16 cellular contexts compared by ENCODE assay signal in genomic region chr1:6073480-6074053, GRCh38.
"Had no signal": no experiment of that assay in that cellular context is flagged by ENCODE, and none has a peak within 500 bp of the region (broad histone marks: within the 10 kb centered on the region; RNA-seq: fewer than 3 reads in every experiment).

No MANE protein-coding gene starts in this region.

- H3K27ac Mint-ChIP-seq: naive thymus-derived CD4-positive, alpha-beta T cell; nephron progenitor cell had no signal

- H3K36me3 ChIP-seq: right atrium auricular region, tibial artery, upper lobe of right lung had no signal

- H3K27me3 ChIP-seq: hepatocyte, neutrophil, right atrium auricular region, suprapubic skin, upper lobe of right lung had no signal

- H3K9me3 ChIP-seq: neutrophil, right atrium auricular region, suprapubic skin, tibial artery, upper lobe of right lung had no signal

- H3K4me3 Mint-ChIP-seq: naive thymus-derived CD4-positive, alpha-beta T cell; nephron progenitor cell had no signal

- H3K4me1 ChIP-seq: right atrium auricular region, suprapubic skin, tibial artery, upper lobe of right lung had no signal

- H3K9me3 Mint-ChIP-seq: naive thymus-derived CD4-positive, alpha-beta T cell; nephron progenitor cell had no signal

- ATAC-seq: left colon; left ventricle myocardium superior; naive thymus-derived CD4-positive, alpha-beta T cell; stimulated activated naive CD8-positive, alpha-beta T cell treated with anti-CD3 and anti-CD28 coated beads, Interleukin-15, Interleukin-2, amounts not matched to agents 100 U/mL and 50 U/mL, for 24 hours; upper lobe of right lung had no signal

- H3K27ac ChIP-seq: coronary artery, hepatocyte, neutrophil, right atrium auricular region, suprapubic skin, tibial artery, upper lobe of right lung had no signal

- H3K27me3 Mint-ChIP-seq: naive thymus-derived CD4-positive, alpha-beta T cell had no signal

- H3K4me3 ChIP-seq: coronary artery, hepatocyte, right atrium auricular region, smooth muscle cell, suprapubic skin, tibial artery, upper lobe of right lung had no signal

- DNase-seq: effector CD8-positive, alpha-beta T cell; foreskin melanocyte; left colon; left ventricle myocardium superior; naive thymus-derived CD4-positive, alpha-beta T cell; nephron progenitor cell; stimulated activated CD4-positive, alpha-beta T cell treated with anti-CD3 and anti-CD28 coated beads, Interleukin-2, amount 100 ng/mL, for 48 hours; stimulated activated naive CD8-positive, alpha-beta T cell treated with anti-CD3 and anti-CD28 coated beads, Interleukin-15, Interleukin-2, amounts not matched to agents 100 U/mL and 50 U/mL, for 24 hours; tibial artery; upper lobe of right lung had no signal
